10 cellular contexts compared by ENCODE assay signal in genomic region chr16:76265434-76266045, GRCh38. TPM values are rescaled to one million over a fixed set of nuclear protein-coding genes. Genes with fewer than 3 reads are reported as not detected.
DNase-seq lines count a peak whose midpoint lies in the region; ATAC-seq and TF ChIP-seq lines count a peak whose summit lies in the region.
"Had no signal": no experiment of that assay in that cellular context is flagged by ENCODE, and none has a peak within 500 bp of the region (broad histone marks: within the 10 kb centered on the region; RNA-seq: fewer than 3 reads in every experiment).

No MANE protein-coding gene starts in this region.

- no peaks in the 10 kb centered on the region for H3K4me1 Mint-ChIP-seq in type B pancreatic cell (ENCODE audit: unreplicated experiment)

- H3K27ac Mint-ChIP-seq in type B pancreatic cell = no peak overlapping the region
- H3K27ac Mint-ChIP-seq: stimulated activated naive CD8-positive, alpha-beta T cell treated with anti-CD3 and anti-CD28 coated beads, Interleukin-15, Interleukin-2, amounts not matched to agents 100 ng/mL and 50 ng/mL, for 24 hours had no signal

- DNase-seq in ACHN = peak; percentile 59
- DNase-seq in GM13976 (ENCODE audit: low spot score) = peak; percentile 19
- peak; percentile 36 for DNase-seq in NCI-H524 treated with DMSO at 0.1 percent for 48 hours (lab: John Stamatoyannopoulos, UW)
- DNase-seq in ecto neural progenitor cell (ENCODE audit: low spot score) = peak; percentile 63
- DNase-seq in type B pancreatic cell (ENCODE audit: extremely low spot score, unreplicated experiment) = no peak
- no peak for DNase-seq in NCI-H146 (lab: John Stamatoyannopoulos, UW)
- no peak for DNase-seq in coronary artery (ENCODE audit: low spot score)

- no peak overlapping the region for H3K4me3 ChIP-seq in coronary artery

- no peaks in the 10 kb centered on the region for H3K27me3 Mint-ChIP-seq in type B pancreatic cell
- H3K27me3 Mint-ChIP-seq: stimulated activated naive CD8-positive, alpha-beta T cell treated with anti-CD3 and anti-CD28 coated beads, Interleukin-15, Interleukin-2, amounts not matched to agents 100 ng/mL and 50 ng/mL, for 24 hours had no signal

- ATAC-seq in HG02798 (IDR thresholded peaks at IDR 0.05; ENCODE audit: poor library complexity, unreplicated experiment) = peak; percentile 90

- in situ Hi-C loops in ACHN (cut with HindIII; ENCODE audit: low pct_ligation_motif_present, low pct_unique_long_range_greater_than_20kb, low sequenced_read_pairs) = no loop called here
- in situ Hi-C loops in GM13976 (cut with MboI; ENCODE audit: low sequenced_read_pairs, unreplicated experiment) = no loop called here

- no peaks in the 10 kb centered on the region for H3K36me3 Mint-ChIP-seq in type B pancreatic cell

- peaks cover 5% of the 10 kb centered on the region for H3K9me3 Mint-ChIP-seq in type B pancreatic cell

- H3K4me3 Mint-ChIP-seq in type B pancreatic cell = no peak overlapping the region
- H3K4me3 Mint-ChIP-seq: stimulated activated naive CD8-positive, alpha-beta T cell treated with anti-CD3 and anti-CD28 coated beads, Interleukin-15, Interleukin-2, amounts not matched to agents 100 ng/mL and 50 ng/mL, for 24 hours had no signal

- TF ChIP-seq CTCF in GM13976 (IDR thresholded peaks at IDR 0.05; ENCODE audit: borderline replicate concordance, control extremely low read depth, extremely low read depth, insufficient read depth, missing control alignments) (no peak), type B pancreatic cell (conservative IDR thresholded peaks at IDR 0.05) (peak; percentile 77), coronary artery (IDR thresholded peaks at IDR 0.05) (no peak)

- no peak overlapping the region for H3K27ac ChIP-seq in coronary artery

RNA-seq across cellular contexts. Expression of gene CNTNAP4, which starts 11.7 kb away (rescaled TPM):
- 0.38 and 2.1 TPM in 2 replicates for total RNA-seq in type B pancreatic cell (ENCODE audit: low replicate concordance)
- total RNA-seq: glomerular endothelial cell had no signal

Comparison
In these comparisons a context has a peak if more than half of its experiments do, and no peak if none do; other contexts are left out.
1. DNase-seq: peak in ACHN (single experiment), GM13976 (single experiment), NCI-H524 treated with DMSO at 0.1 percent for 48 hours (single experiment) and ecto neural progenitor cell (single experiment); none in type B pancreatic cell (single experiment), NCI-H146 (single experiment) and coronary artery (single experiment).